21 cellular contexts compared by ENCODE assay signal in genomic region chr2:88180594-88181240, GRCh38. TPM values are rescaled to one million over a fixed set of nuclear protein-coding genes. Genes with fewer than 3 reads are reported as not detected.
DNase-seq lines count a peak whose midpoint lies in the region; ATAC-seq, FAIRE-seq and TF ChIP-seq lines count a peak whose summit lies in the region.
"Had no signal": no experiment of that assay in that cellular context is flagged by ENCODE, and none has a peak within 500 bp of the region (broad histone marks: within the 10 kb centered on the region; RNA-seq: fewer than 3 reads in every experiment).

No MANE protein-coding gene starts in this region.

- H3K27me3 ChIP-seq in GM23248 (replicated peaks; ENCODE audit: insufficient read depth) (no peaks in the 10 kb centered on the region), adipocyte (replicated peaks; ENCODE audit: control insufficient read depth, insufficient read depth, low read length) (no peaks in the 10 kb centered on the region), GM23338 (ENCODE audit: insufficient read depth) (no peaks in the 10 kb centered on the region)

- WGBS in GM23248 (ENCODE audit: low coverage in 1 of 2, low lambda C conversion rate in 2 of 2, missing lambda C conversion rate in 2 of 2), 2 experiments: 50 to 76% methylated on average over 5 to 7 of the region's 7 CpGs

- peaks cover 6% of the 10 kb centered on the region for H3K4me1 ChIP-seq in GM23248 (ENCODE audit: insufficient read depth)
- H3K4me1 ChIP-seq in adipocyte (ENCODE audit: control insufficient read depth, insufficient read depth, low read length): no peaks in the 10 kb centered on the region
- no peaks in the 10 kb centered on the region; the same call in 1 of the 2 replicates for H3K4me1 ChIP-seq in GM23338 (ENCODE audit: insufficient read depth)

- no peak overlapping the region for H3K27ac Mint-ChIP-seq in GM23338
- H3K27ac Mint-ChIP-seq in activated CD8-positive, alpha-beta memory T cell treated with anti-CD3 and anti-CD28 coated beads, Interleukin-2, amount 10 ng/mL, durations not matched to agents 7 days and 5 days: no peak overlapping the region
- H3K27ac Mint-ChIP-seq: nephron had no signal

- TF ChIP-seq CTCF in AG09309 (IDR thresholded peaks at IDR 0.05; ENCODE audit: control insufficient read depth, insufficient read depth, low read depth, low read length, missing control alignments): no peak
- TF ChIP-seq CTCF in GM23338 (conservative IDR thresholded peaks at IDR 0.05; ENCODE audit: low read depth in 2 of 2): no peak
- TF ChIP-seq CTCF in D721Med (IDR thresholded peaks at IDR 0.05; ENCODE audit: insufficient read depth, missing control alignments): no peak

- peaks cover 13% of the 10 kb centered on the region for H3K27me3 Mint-ChIP-seq in GM23338 (ENCODE audit: insufficient read depth, low read depth, poor library complexity)
- H3K27me3 Mint-ChIP-seq in activated CD8-positive, alpha-beta memory T cell treated with anti-CD3 and anti-CD28 coated beads, Interleukin-2, amount 10 ng/mL, durations not matched to agents 7 days and 5 days: peaks cover 9% of the 10 kb centered on the region
- H3K27me3 Mint-ChIP-seq: stimulated activated memory B cell treated with anti-CD40 and anti-IgM and Interleukin-4, amounts not matched to agents 10 μg/mL and 1 μg/mL and 100 μg/mL, for 72 hours had no signal

- no peaks in the 10 kb centered on the region for H4K20me1 ChIP-seq in GM23248 (ENCODE audit: insufficient read depth)
- no peaks in the 10 kb centered on the region for H4K20me1 ChIP-seq in GM23338 (replicated peaks; ENCODE audit: insufficient read depth)

- H3K79me2 ChIP-seq in GM23248 (ENCODE audit: insufficient read depth) (no peaks in the 10 kb centered on the region), GM23338 (replicated peaks; ENCODE audit: insufficient read depth) (no peaks in the 10 kb centered on the region)

- in situ Hi-C loops in GM23248 (cut with MboI): loop anchor here (25.0 kb wide), 1 partner anchor 507 kb away; the partner anchor contains the start of gene RPIA

- H3K27ac ChIP-seq in GM23248: peak overlapping the region; percentile 39
- H3K27ac ChIP-seq in GM23338 (ENCODE audit: low read depth): no peak overlapping the region

- no peaks in the 10 kb centered on the region for H3K9me3 ChIP-seq in GM23248 (ENCODE audit: low read depth)
- H3K9me3 ChIP-seq in adipocyte (ENCODE audit: control insufficient read depth, low read length): no peaks in the 10 kb centered on the region

- H3K36me3 Mint-ChIP-seq in GM23338 (ENCODE audit: low read depth): no peaks in the 10 kb centered on the region
- no peaks in the 10 kb centered on the region for H3K36me3 Mint-ChIP-seq in activated CD8-positive, alpha-beta memory T cell treated with anti-CD3 and anti-CD28 coated beads, Interleukin-2, amount 10 ng/mL, durations not matched to agents 7 days and 5 days
- H3K36me3 Mint-ChIP-seq: activated naive CD8-positive, alpha-beta T cell; CD4-positive, CD25-positive, alpha-beta regulatory T cell had no signal

- no peak for FAIRE-seq in D721Med (lab: Jason Lieb, UNC)
- FAIRE-seq: H1 had no signal

- no peak overlapping the region for H3K4me3 Mint-ChIP-seq in GM23338
- no peak overlapping the region for H3K4me3 Mint-ChIP-seq in activated CD8-positive, alpha-beta memory T cell treated with anti-CD3 and anti-CD28 coated beads, Interleukin-2, amount 10 ng/mL, durations not matched to agents 7 days and 5 days
- H3K4me3 Mint-ChIP-seq: activated B cell treated with CpG ODN at 0.5 μM for 24 hours; activated naive CD8-positive, alpha-beta T cell; nephron; stimulated activated memory B cell treated with anti-CD40 and anti-IgM and Interleukin-4, amounts not matched to agents 10 μg/mL and 1 μg/mL and 100 μg/mL, for 72 hours had no signal

- CTCF ChIA-PET in activated CD8-positive, alpha-beta memory T cell treated with anti-CD3 and anti-CD28 coated beads, Interleukin-2, amount 10 ng/mL, durations not matched to agents 7 days and 5 days (lab: Charles Lee): no interaction called here

- H2AFZ ChIP-seq in GM23248: no peak overlapping the region
- no peak overlapping the region for H2AFZ ChIP-seq in GM23338

- H3F3A ChIP-seq in GM23248 (ENCODE audit: insufficient read depth) (peaks cover 26% of the 10 kb centered on the region), GM23338 (replicated peaks; ENCODE audit: low read depth) (no peaks in the 10 kb centered on the region)

- H3K9me3 Mint-ChIP-seq in GM23338: no peaks in the 10 kb centered on the region
- H3K9me3 Mint-ChIP-seq in activated CD8-positive, alpha-beta memory T cell treated with anti-CD3 and anti-CD28 coated beads, Interleukin-2, amount 10 ng/mL, durations not matched to agents 7 days and 5 days (ENCODE audit: low read depth): no peaks in the 10 kb centered on the region
- H3K9me3 Mint-ChIP-seq: activated B cell treated with CpG ODN at 0.5 μM for 24 hours, nephron had no signal

- H3K36me3 ChIP-seq in GM23248 (ENCODE audit: low read depth) (0 out of 2 replicates have a peak, but pooled peaks cover 9% of the 10 kb centered on the region), adipocyte (ENCODE audit: control insufficient read depth, insufficient read depth, low read length, severe bottlenecking) (no peaks in the 10 kb centered on the region), GM23338 (ENCODE audit: insufficient read depth) (no peaks in the 10 kb centered on the region)

- no peak for ATAC-seq in GM23338
- no peak for ATAC-seq in activated CD8-positive, alpha-beta memory T cell treated with anti-CD3 and anti-CD28 coated beads, Interleukin-2, amount 10 ng/mL, durations not matched to agents 7 days and 5 days
- ATAC-seq: right cardiac atrium; SK-N-SH treated with all-trans-retinoic acid at 6 μM for 48 hours; stimulated activated memory B cell treated with anti-CD40 and anti-IgM and Interleukin-4, amounts not matched to agents 10 μg/mL and 1 μg/mL and 100 μg/mL, for 72 hours had no signal

- H3K9me2 ChIP-seq in GM23248 (ENCODE audit: insufficient read depth): no peaks in the 10 kb centered on the region
- no peaks in the 10 kb centered on the region for H3K9me2 ChIP-seq in GM23338 (ENCODE audit: insufficient read depth)

- H3K4me3 ChIP-seq in AG09309 (ENCODE audit: control insufficient read depth, low read depth, low read length) (no peak overlapping the region), GM23248 (no peak overlapping the region), adipocyte (ENCODE audit: low read length) (no peak overlapping the region), GM23338 (no peak overlapping the region)

- H3K4me1 Mint-ChIP-seq in GM23338: peaks cover 13% of the 10 kb centered on the region; the same call in 2 of the 3 replicates
- H3K4me1 Mint-ChIP-seq in activated CD8-positive, alpha-beta memory T cell treated with anti-CD3 and anti-CD28 coated beads, Interleukin-2, amount 10 ng/mL, durations not matched to agents 7 days and 5 days: peaks cover 15% of the 10 kb centered on the region
- H3K4me1 Mint-ChIP-seq: nephron had no signal

- no peak overlapping the region for H3K9ac ChIP-seq in GM23248
- no peak overlapping the region for H3K9ac ChIP-seq in adipocyte (ENCODE audit: low read length)

- DNase-seq in AG09309 (ENCODE audit: low read depth) (peak; percentile 73), GM23248 (peak; percentile 95), adipocyte (ENCODE audit: low read depth) (peak; percentile 31), iris pigment epithelial cell (ENCODE audit: low read depth) (peak; percentile 49), GM23338 (ENCODE audit: low spot score) (no peak), SIG-M5 (lab: John Stamatoyannopoulos, UW) (no peak), D721Med (ENCODE audit: insufficient read length, low spot score) (no peak)
- DNase-seq in activated CD8-positive, alpha-beta memory T cell treated with anti-CD3 and anti-CD28 coated beads, Interleukin-2, amount 10 ng/mL, durations not matched to agents 7 days and 5 days: no peak
- DNase-seq: activated B cell treated with CpG ODN at 0.5 μM for 24 hours; CD4-positive, CD25-positive, alpha-beta regulatory T cell; GDM1; NCI-H2029 treated with DMSO at 0.1 percent for 48 hours; NK-92 treated with Interleukin-12 subunit alpha and Interleukin-12 subunit beta, amount 100 ng/mL, for 24 hours; right cardiac atrium; stimulated activated CD4-positive, alpha-beta T cell treated with anti-CD3 and anti-CD28 coated beads, Interleukin-4, amount 100 ng/mL, for 4 hours had no signal

- H3K4me2 ChIP-seq in GM23248 (ENCODE audit: unreplicated experiment) (no peak overlapping the region), GM23338 (no peak overlapping the region)

TF ChIP-seq in GM23338, 12 proteins besides CTCF, POLR2A, EP300 and RAD21 (continues in another document):
- TF ChIP-seq NANOG (IDR thresholded peaks at IDR 0.05; ENCODE audit: borderline replicate concordance) (no peak), ETS1 (IDR thresholded peaks at IDR 0.05) (no peak), EZH2 (IDR thresholded peaks at IDR 0.05; ENCODE audit: low read depth, unreplicated experiment) (no peak), CREB1 (CRISPR knock-in tag; IDR thresholded peaks at IDR 0.05; ENCODE audit: low read depth) (no peak), POLR2AphosphoS5 (IDR thresholded peaks at IDR 0.05; ENCODE audit: low read depth) (no peak), ZNF331 (CRISPR knock-in tag; IDR thresholded peaks at IDR 0.05; ENCODE audit: low read depth) (no peak), ZNF114 (CRISPR knock-in tag; IDR thresholded peaks at IDR 0.05) (no peak), JUNB (IDR thresholded peaks at IDR 0.05; ENCODE audit: unreplicated experiment) (no peak)

RNA-seq across cellular contexts. Expression of gene THNSL2, which starts 10.6 kb away (rescaled TPM):
- total RNA-seq in GM23248 (2014; rRNA removed; shearing (Covaris generic)): 12.0 and 22.2 TPM in 2 replicates
- polyA plus RNA-seq in GM23248 (2016; fragmentation: Nextera tagmentation; extraction: Ambion mirVana): 25.3 and 26.3 TPM in 2 replicates
- total RNA-seq in GM23338 (2014; rRNA removed; shearing (Covaris generic)): 8.6 and 12.9 TPM in 2 replicates
- 3.8 and 3.9 TPM in 2 replicates for polyA plus RNA-seq in GM23338 (2016; fragmentation: Nextera tagmentation; extraction: Ambion mirVana)
- total RNA-seq in activated CD8-positive, alpha-beta memory T cell treated with anti-CD3 and anti-CD28 coated beads, Interleukin-2, amount 10 ng/mL, durations not matched to agents 7 days and 5 days: under 1 TPM; 0.53 to 0.77 TPM

RNA-seq across cellular contexts. Expression of gene FABP1, which starts 52.9 kb away (rescaled TPM):
- total RNA-seq in GM23248 (2014; rRNA removed; shearing (Covaris generic)): not detected in 2 replicates
- polyA plus RNA-seq in GM23248 (2016; fragmentation: Nextera tagmentation; extraction: Ambion mirVana) (not detected in 2 replicates), GM23338 (2016; fragmentation: Nextera tagmentation; extraction: Ambion mirVana) (not detected in 2 replicates)
- total RNA-seq in GM23338 (2014; rRNA removed; shearing (Covaris generic)): not detected in 2 replicates
- not detected for total RNA-seq in activated CD8-positive, alpha-beta memory T cell treated with anti-CD3 and anti-CD28 coated beads, Interleukin-2, amount 10 ng/mL, durations not matched to agents 7 days and 5 days
- total RNA-seq: activated B cell treated with CpG ODN at 0.5 μM for 24 hours; CD4-positive, CD25-positive, alpha-beta regulatory T cell; H1; right cardiac atrium; urinary bladder had no signal
- polyA plus RNA-seq: CD4-positive, CD25-positive, alpha-beta regulatory T cell had no signal

Comparison
In these comparisons a context has a peak if more than half of its experiments do, and no peak if none do; other contexts are left out.
1. DNase-seq: peak in AG09309 (single experiment), GM23248 (single experiment), adipocyte (single experiment) and iris pigment epithelial cell (single experiment); none in GM23338 (single experiment), SIG-M5 (single experiment), activated CD8-positive, alpha-beta memory T cell treated with anti-CD3 and anti-CD28 coated beads, Interleukin-2, amount 10 ng/mL, durations not matched to agents 7 days and 5 days (single experiment) and D721Med (single experiment).